8 cellular contexts compared by ENCODE assay signal in genomic region chr2:143161982-143162837, GRCh38. TPM values are rescaled to one million over a fixed set of nuclear protein-coding genes. Genes with fewer than 3 reads are reported as not detected.
DNase-seq lines count a peak whose midpoint lies in the region; ATAC-seq and TF ChIP-seq lines count a peak whose summit lies in the region.

No MANE protein-coding gene starts in this region.

- no peak for TF ChIP-seq POLR2A in Peyer's patch (IDR thresholded peaks at IDR 0.05)

- intact Hi-C loops in right cardiac atrium (cut with DNase I) = loop anchor here in 2 of 4 donors (5.0 kb wide), 1 partner anchor 60 kb away; no protein-coding TSS in a partner anchor

- peaks cover 13% of the 10 kb centered on the region for H3K36me3 Mint-ChIP-seq in activated naive CD4-positive, alpha-beta T cell treated with anti-CD3 and anti-CD28 coated beads, Interleukin-2, amount 50 U/mL, for 24 hours

- peak; percentile 77 for ATAC-seq in GM19455 (IDR thresholded peaks at IDR 0.05; ENCODE audit: unreplicated experiment)
- peak; percentile 94 for ATAC-seq in HG03520 (IDR thresholded peaks at IDR 0.05; ENCODE audit: unreplicated experiment)
- peak; percentile 72 to 78 for ATAC-seq in right cardiac atrium

- peak; percentile 19 for DNase-seq in DMS 273 treated with DMSO at 0.1 percent for 48 hours (lab: John Stamatoyannopoulos, UW)
- peak in 2 of 3 donors; percentile 48 to 63 for DNase-seq in Peyer's patch
- peak; percentile 11 to 56 (median 38) for DNase-seq in right cardiac atrium
- DNase-seq in smooth muscle cell (lab: John Stamatoyannopoulos, UW; ENCODE audit: unreplicated experiment) = no peak
- no peak for DNase-seq in GF-D8 (lab: John Stamatoyannopoulos, UW)

- H3K79me2 ChIP-seq in smooth muscle cell (ENCODE audit: low read depth) = no peaks in the 10 kb centered on the region

- H3K4me2 ChIP-seq in smooth muscle cell = no peak overlapping the region

- peak overlapping the region; percentile 73 for H2AFZ ChIP-seq in smooth muscle cell (ENCODE audit: low read depth)

- H3K4me3 Mint-ChIP-seq in activated naive CD4-positive, alpha-beta T cell treated with anti-CD3 and anti-CD28 coated beads, Interleukin-2, amount 50 U/mL, for 24 hours = peak overlapping the region; percentile 20

- peak overlapping the region; percentile 91 for H3K27ac Mint-ChIP-seq in activated naive CD4-positive, alpha-beta T cell treated with anti-CD3 and anti-CD28 coated beads, Interleukin-2, amount 50 U/mL, for 24 hours

- H3F3A ChIP-seq in smooth muscle cell (ENCODE audit: low read depth) = no peaks in the 10 kb centered on the region

- no peaks in the 10 kb centered on the region for H3K27me3 Mint-ChIP-seq in activated naive CD4-positive, alpha-beta T cell treated with anti-CD3 and anti-CD28 coated beads, Interleukin-2, amount 50 U/mL, for 24 hours

- no peak overlapping the region for H3K9ac ChIP-seq in smooth muscle cell (ENCODE audit: low read depth)

- H3K27ac ChIP-seq in Peyer's patch = no peak overlapping the region
- H3K27ac ChIP-seq in right cardiac atrium (ENCODE audit: low read length) = no peak overlapping the region
- H3K27ac ChIP-seq in smooth muscle cell (ENCODE audit: low read depth) = no peak overlapping the region

- H3K9me3 ChIP-seq in Peyer's patch = no peaks in the 10 kb centered on the region
- H3K9me3 ChIP-seq in right cardiac atrium (ENCODE audit: control insufficient read depth, low read length) = no peaks in the 10 kb centered on the region
- H3K9me3 ChIP-seq in smooth muscle cell (replicated peaks; ENCODE audit: low read depth) = no peaks in the 10 kb centered on the region

- H3K4me1 Mint-ChIP-seq in activated naive CD4-positive, alpha-beta T cell treated with anti-CD3 and anti-CD28 coated beads, Interleukin-2, amount 50 U/mL, for 24 hours = peaks cover 93% of the 10 kb centered on the region

- no peak overlapping the region for H3K4me3 ChIP-seq in Peyer's patch
- H3K4me3 ChIP-seq in right cardiac atrium (ENCODE audit: low read length) = no peak overlapping the region
- no peak overlapping the region for H3K4me3 ChIP-seq in smooth muscle cell

- WGBS in right cardiac atrium = 51% methylated on average over 12 of the region's 12 CpGs
- WGBS in smooth muscle cell (ENCODE audit: low lambda C conversion rate) = 53% methylated on average over 12 of the region's 12 CpGs

- no peaks in the 10 kb centered on the region for H3K9me3 Mint-ChIP-seq in activated naive CD4-positive, alpha-beta T cell treated with anti-CD3 and anti-CD28 coated beads, Interleukin-2, amount 50 U/mL, for 24 hours

- TF ChIP-seq CTCF in Peyer's patch (IDR thresholded peaks at IDR 0.05) (peak; percentile 37 to 58 (median 53)), smooth muscle cell (IDR thresholded peaks at IDR 0.05; ENCODE audit: borderline replicate concordance, insufficient read depth, poor library complexity, severe bottlenecking) (peak; percentile 45)

- no peaks in the 10 kb centered on the region for H3K36me3 ChIP-seq in Peyer's patch
- H3K36me3 ChIP-seq in smooth muscle cell (ENCODE audit: low read depth) = no peaks in the 10 kb centered on the region

- no peaks in the 10 kb centered on the region for H3K4me1 ChIP-seq in Peyer's patch
- H3K4me1 ChIP-seq in right cardiac atrium (ENCODE audit: control insufficient read depth, insufficient read depth, low read length) = no peaks in the 10 kb centered on the region
- no peaks in the 10 kb centered on the region for H3K4me1 ChIP-seq in smooth muscle cell (ENCODE audit: low read depth)

- H3K27me3 ChIP-seq in Peyer's patch = no peaks in the 10 kb centered on the region
- no peaks in the 10 kb centered on the region for H3K27me3 ChIP-seq in right cardiac atrium (ENCODE audit: control insufficient read depth, insufficient read depth)
- peaks cover 28% of the 10 kb centered on the region for H3K27me3 ChIP-seq in smooth muscle cell (ENCODE audit: low read depth)

- H4K20me1 ChIP-seq in smooth muscle cell (ENCODE audit: low read depth) = no peaks in the 10 kb centered on the region

RNA-seq across cellular contexts. Expression of gene ARHGAP15, which starts 33.0 kb away (rescaled TPM):
- 100 to 1,000 TPM in 1 of 4 donors, 10 to 100 TPM in 1, 1 to 10 TPM in 2; 6.7 to 203 (median 12.5) TPM for total RNA-seq in Peyer's patch
- total RNA-seq in right cardiac atrium = 1 to 10 TPM; 4.5 to 8.4 (median 6.3) TPM
- polyA plus RNA-seq in right cardiac atrium = 8.2 TPM
- not detected in 2 replicates for total RNA-seq in smooth muscle cell
- polyA plus RNA-seq in smooth muscle cell = not detected in 2 replicates

Comparison
In these comparisons a context has a peak if more than half of its experiments do, and no peak if none do; other contexts are left out.
1. DNase-seq: peak in DMS 273 treated with DMSO at 0.1 percent for 48 hours (single experiment), Peyer's patch (2 of 3) and right cardiac atrium (3 of 3); none in smooth muscle cell (single experiment) and GF-D8 (single experiment).
2. Peak in every context shown above with its lines, with median percentiles within 50 percentile points of each other: ATAC-seq.